ENCODE assay signal across 1 cellular context in the genomic region with DNA sequence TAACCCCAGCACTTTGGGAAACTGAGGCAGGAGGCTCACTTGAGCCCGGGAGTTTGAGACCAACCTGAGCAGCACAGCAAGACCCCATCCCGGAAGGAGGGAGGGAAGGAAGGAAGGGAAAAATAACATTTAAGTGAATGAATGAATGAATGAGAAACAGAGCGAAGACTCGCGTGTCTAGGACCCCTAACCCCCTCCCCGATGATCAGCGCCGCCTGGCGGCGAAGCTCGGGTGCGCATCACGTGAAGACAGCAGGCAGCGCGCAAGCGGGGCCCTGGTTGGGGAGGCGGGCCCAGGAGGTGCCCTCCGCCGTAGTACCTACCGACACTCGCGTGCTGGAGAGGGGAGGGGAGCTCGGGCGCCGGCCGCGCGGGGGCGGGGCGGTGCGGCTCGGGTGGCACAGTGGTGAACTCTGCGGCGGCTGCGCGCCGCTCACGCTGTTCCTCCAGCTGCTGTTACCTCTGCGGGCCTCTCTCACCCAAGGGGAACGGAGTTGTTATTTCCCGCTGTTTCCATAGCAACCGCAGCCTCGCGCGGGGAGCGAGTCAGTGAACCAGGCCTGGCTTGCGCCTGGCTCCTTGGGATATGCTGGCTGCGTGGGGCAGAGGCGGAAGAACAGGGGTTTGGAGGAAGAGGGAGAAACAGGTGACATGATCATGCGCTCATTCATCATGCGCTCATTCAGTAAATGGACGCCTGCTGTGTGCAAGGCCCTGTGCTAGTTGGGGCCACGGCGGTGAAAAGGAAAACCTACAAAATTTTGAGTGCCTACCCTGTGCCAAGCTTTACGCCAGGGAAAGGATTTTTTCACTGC.
TF ChIP-seq lines count a peak whose summit lies in the region.

No MANE protein-coding gene starts in this region.

TF ChIP-seq in HEK293, 187 proteins besides CTCF, POLR2A, EP300 and RAD21 (continued from another document and continues in another):
- TF ChIP-seq ZNF529 (tag by site-specific recombination; IDR thresholded peaks at IDR 0.05; ENCODE audit: insufficient replicate concordance) (no peak), GFI1B (tag by site-specific recombination; IDR thresholded peaks at IDR 0.05) (no peak), ZNF792 (tag by site-specific recombination; IDR thresholded peaks at IDR 0.05) (peak; percentile 99), ZNF214 (tag by site-specific recombination; IDR thresholded peaks at IDR 0.05; ENCODE audit: borderline replicate concordance) (no peak), ZNF830 (tag by site-specific recombination; IDR thresholded peaks at IDR 0.05; ENCODE audit: low read depth) (no peak), ZNF48 (tag by site-specific recombination; IDR thresholded peaks at IDR 0.05) (no peak), SETDB1 (IDR thresholded peaks at IDR 0.05; ENCODE audit: insufficient read length, low read length) (no peak), ZSCAN18 (tag by site-specific recombination; IDR thresholded peaks at IDR 0.05) (no peak), ZNF768 (tag by site-specific recombination; IDR thresholded peaks at IDR 0.05) (no peak; the same call in 1 of the 2 replicates), ZSCAN4 (tag by site-specific recombination; IDR thresholded peaks at IDR 0.05) (0 out of 2 replicates have a peak, but pooled peaks have one; percentile 44), ZNF624 (tag by site-specific recombination; IDR thresholded peaks at IDR 0.05) (0 out of 2 replicates have a peak, but pooled peaks have one; percentile 18), TRIM28 (IDR thresholded peaks at IDR 0.05; ENCODE audit: borderline replicate concordance, low read length) (no peak), ZNF132 (tag by site-specific recombination; IDR thresholded peaks at IDR 0.05; ENCODE audit: borderline replicate concordance) (no peak), ZNF37A (tag by site-specific recombination; IDR thresholded peaks at IDR 0.05) (no peak), ZNF518A (tag by site-specific recombination; conservative IDR thresholded peaks at IDR 0.05; ENCODE audit: low read depth) (no peak; the same call in 1 of the 2 replicates), ZSCAN23 (tag by site-specific recombination; IDR thresholded peaks at IDR 0.05) (peak; percentile 50; the same call in 1 of the 2 replicates), ZNF2 (tag by site-specific recombination; IDR thresholded peaks at IDR 0.05) (peak; percentile 83), ZNF121 (tag by site-specific recombination; IDR thresholded peaks at IDR 0.05) (peak; percentile 97), FEZF1 (tag by site-specific recombination; IDR thresholded peaks at IDR 0.05) (no peak), ZNF654 (tag by site-specific recombination; IDR thresholded peaks at IDR 0.05; ENCODE audit: low read depth) (peak; percentile 29; the same call in 1 of the 2 replicates), ZNF114 (tag by site-specific recombination; IDR thresholded peaks at IDR 0.05) (no peak), ZBTB17 (tag by site-specific recombination; IDR thresholded peaks at IDR 0.05) (peak; percentile 95), HOXC10 (CRISPR knock-in tag; IDR thresholded peaks at IDR 0.05) (peak; percentile 60; the same call in 1 of the 2 replicates), GLI2 (tag by site-specific recombination; IDR thresholded peaks at IDR 0.05; ENCODE audit: borderline replicate concordance, low read depth) (no peak), ZNF23 (tag by site-specific recombination; IDR thresholded peaks at IDR 0.05; ENCODE audit: borderline replicate concordance) (no peak), ZBTB11 (tag by site-specific recombination; conservative IDR thresholded peaks at IDR 0.05; ENCODE audit: low read depth) (0 out of 2 replicates have a peak, but pooled peaks have one; percentile 21), ZNF600 (tag by site-specific recombination; IDR thresholded peaks at IDR 0.05) (peak; percentile 75), ZNF544 (tag by site-specific recombination; IDR thresholded peaks at IDR 0.05) (no peak), ZNF426 (tag by site-specific recombination; IDR thresholded peaks at IDR 0.05) (no peak), ZNF530 (tag by site-specific recombination; IDR thresholded peaks at IDR 0.05; ENCODE audit: low read depth) (no peak)
- TF ChIP-seq, protein P1, sequence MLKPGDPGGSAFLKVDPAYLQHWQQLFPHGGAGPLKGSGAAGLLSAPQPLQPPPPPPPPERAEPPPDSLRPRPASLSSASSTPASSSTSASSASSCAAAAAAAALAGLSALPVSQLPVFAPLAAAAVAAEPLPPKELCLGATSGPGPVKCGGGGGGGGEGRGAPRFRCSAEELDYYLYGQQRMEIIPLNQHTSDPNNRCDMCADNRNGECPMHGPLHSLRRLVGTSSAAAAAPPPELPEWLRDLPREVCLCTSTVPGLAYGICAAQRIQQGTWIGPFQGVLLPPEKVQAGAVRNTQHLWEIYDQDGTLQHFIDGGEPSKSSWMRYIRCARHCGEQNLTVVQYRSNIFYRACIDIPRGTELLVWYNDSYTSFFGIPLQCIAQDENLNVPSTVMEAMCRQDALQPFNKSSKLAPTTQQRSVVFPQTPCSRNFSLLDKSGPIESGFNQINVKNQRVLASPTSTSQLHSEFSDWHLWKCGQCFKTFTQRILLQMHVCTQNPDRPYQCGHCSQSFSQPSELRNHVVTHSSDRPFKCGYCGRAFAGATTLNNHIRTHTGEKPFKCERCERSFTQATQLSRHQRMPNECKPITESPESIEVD (tag by site-specific recombination; IDR thresholded peaks at IDR 0.05), result no peak; the same call in 1 of the 2 replicates
- TF ChIP-seq, protein P2, sequence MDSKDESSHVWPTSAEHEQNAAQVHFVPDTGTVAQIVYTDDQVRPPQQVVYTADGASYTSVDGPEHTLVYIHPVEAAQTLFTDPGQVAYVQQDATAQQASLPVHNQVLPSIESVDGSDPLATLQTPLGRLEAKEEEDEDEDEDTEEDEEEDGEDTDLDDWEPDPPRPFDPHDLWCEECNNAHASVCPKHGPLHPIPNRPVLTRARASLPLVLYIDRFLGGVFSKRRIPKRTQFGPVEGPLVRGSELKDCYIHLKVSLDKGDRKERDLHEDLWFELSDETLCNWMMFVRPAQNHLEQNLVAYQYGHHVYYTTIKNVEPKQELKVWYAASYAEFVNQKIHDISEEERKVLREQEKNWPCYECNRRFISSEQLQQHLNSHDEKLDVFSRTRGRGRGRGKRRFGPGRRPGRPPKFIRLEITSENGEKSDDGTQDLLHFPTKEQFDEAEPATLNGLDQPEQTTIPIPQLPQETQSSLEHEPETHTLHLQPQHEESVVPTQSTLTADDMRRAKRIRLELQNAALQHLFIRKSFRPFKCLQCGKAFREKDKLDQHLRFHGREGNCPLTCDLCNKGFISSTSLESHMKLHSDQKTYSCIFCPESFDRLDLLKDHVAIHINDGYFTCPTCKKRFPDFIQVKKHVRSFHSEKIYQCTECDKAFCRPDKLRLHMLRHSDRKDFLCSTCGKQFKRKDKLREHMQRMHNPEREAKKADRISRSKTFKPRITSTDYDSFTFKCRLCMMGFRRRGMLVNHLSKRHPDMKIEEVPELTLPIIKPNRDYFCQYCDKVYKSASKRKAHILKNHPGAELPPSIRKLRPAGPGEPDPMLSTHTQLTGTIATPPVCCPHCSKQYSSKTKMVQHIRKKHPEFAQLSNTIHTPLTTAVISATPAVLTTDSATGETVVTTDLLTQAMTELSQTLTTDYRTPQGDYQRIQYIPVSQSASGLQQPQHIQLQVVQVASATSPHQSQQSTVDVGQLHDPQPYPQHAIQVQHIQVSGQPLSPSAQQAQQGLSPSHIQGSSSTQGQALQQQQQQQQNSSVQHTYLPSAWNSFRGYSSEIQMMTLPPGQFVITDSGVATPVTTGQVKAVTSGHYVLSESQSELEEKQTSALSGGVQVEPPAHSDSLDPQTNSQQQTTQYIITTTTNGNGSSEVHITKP (tag by site-specific recombination; IDR thresholded peaks at IDR 0.05), result peak; percentile 84
- TF ChIP-seq, protein P3, sequence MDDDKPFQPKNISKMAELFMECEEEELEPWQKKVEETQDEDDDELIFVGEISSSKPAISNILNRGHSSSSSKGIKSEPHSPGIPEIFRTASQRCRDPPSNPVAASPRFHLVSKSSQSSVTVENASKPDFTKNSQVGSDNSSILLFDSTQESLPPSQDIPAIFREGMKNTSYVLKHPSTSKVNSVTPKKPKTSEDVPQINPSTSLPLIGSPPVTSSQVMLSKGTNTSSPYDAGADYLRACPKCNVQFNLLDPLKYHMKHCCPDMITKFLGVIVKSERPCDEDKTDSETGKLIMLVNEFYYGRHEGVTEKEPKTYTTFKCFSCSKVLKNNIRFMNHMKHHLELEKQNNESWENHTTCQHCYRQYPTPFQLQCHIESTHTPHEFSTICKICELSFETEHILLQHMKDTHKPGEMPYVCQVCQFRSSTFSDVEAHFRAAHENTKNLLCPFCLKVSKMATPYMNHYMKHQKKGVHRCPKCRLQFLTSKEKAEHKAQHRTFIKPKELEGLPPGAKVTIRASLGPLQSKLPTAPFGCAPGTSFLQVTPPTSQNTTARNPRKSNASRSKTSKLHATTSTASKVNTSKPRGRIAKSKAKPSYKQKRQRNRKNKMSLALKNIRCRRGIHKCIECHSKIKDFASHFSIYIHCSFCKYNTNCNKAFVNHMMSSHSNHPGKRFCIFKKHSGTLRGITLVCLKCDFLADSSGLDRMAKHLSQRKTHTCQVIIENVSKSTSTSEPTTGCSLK (tag by site-specific recombination; IDR thresholded peaks at IDR 0.05), result no peak
